ENCODE assay signal across 10 cellular contexts in the genomic region with DNA sequence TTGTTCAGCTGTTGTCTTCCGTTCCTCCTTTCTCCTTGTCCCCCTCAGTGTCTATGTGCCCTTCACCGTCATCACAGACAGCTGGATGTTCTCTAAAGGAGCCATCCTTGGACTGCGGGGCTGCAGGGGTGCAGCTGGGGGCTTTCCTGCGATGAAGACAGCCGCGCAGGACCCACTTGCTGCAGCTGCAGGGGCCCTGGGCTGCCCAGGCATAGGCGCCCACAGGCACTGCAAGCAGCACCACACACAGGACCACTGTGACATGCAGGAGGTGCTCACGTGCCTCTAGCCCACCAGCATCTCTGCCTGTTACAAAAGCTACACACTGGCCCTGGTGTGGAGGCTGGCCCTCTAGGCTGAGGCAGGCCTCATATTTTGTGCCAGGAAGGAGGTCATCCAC. TPM values are rescaled to one million over a fixed set of nuclear protein-coding genes. Genes with fewer than 3 reads are reported as not detected.
"Had no signal": no experiment of that assay in that cellular context is flagged by ENCODE, and none has a peak within 500 bp of the region (broad histone marks: within the 10 kb centered on the region; RNA-seq: fewer than 3 reads in every experiment).

No MANE protein-coding gene starts in this region.

- H3K4me1 ChIP-seq: HAP-1 had no signal

- H3K9ac ChIP-seq: GM23248 had no signal

- H3K4me3 ChIP-seq: GM23248, GM23338, HAP-1 had no signal

- H3K9me3 ChIP-seq: HAP-1 had no signal

- ATAC-seq: GM23338 had no signal

- H2AFZ ChIP-seq: GM23248, GM23338 had no signal

- H3K4me2 ChIP-seq: GM23338 had no signal

- DNase-seq: GM23248, GOT3, H7, H9, HCEC 1CT, HFFc6 had no signal

- H3K36me3 ChIP-seq: HAP-1 had no signal

- H3K27ac ChIP-seq: GM23248 had no signal

RNA-seq across cellular contexts. Expression of gene LRIT2, which starts 3.4 kb away (rescaled TPM):
- total RNA-seq: GM23248, GM23338, H1, H4, H7, H9, HFFc6 had no signal
- polyA plus RNA-seq: GM23248, GM23338, H1 had no signal

RNA-seq across cellular contexts. Expression of gene LRIT1, which starts 19.4 kb away (rescaled TPM):
- total RNA-seq: GM23248, H1, H4, H7, H9, HFFc6 had no signal
- polyA plus RNA-seq: GM23248, GM23338 had no signal

RNA-seq across cellular contexts. Expression of gene RGR, which starts 22.9 kb away (rescaled TPM):
- total RNA-seq: GM23248, GM23338, H1, H4, H7, H9, HFFc6 had no signal
- polyA plus RNA-seq: GM23248, GM23338, H1 had no signal

RNA-seq across cellular contexts. Expression of gene CDHR1, which starts 27.6 kb away (rescaled TPM):
- total RNA-seq: GM23248, HFFc6 had no signal
- polyA plus RNA-seq: GM23248 had no signal

RNA-seq across cellular contexts. Expression of gene GPR15LG, which starts 48.3 kb away (rescaled TPM):
- total RNA-seq: GM23248, GM23338, H1, H4, H7, H9, HFFc6 had no signal
- polyA plus RNA-seq: GM23248, GM23338, H1 had no signal
